31 cellular contexts compared by ENCODE assay signal in the genomic region with DNA sequence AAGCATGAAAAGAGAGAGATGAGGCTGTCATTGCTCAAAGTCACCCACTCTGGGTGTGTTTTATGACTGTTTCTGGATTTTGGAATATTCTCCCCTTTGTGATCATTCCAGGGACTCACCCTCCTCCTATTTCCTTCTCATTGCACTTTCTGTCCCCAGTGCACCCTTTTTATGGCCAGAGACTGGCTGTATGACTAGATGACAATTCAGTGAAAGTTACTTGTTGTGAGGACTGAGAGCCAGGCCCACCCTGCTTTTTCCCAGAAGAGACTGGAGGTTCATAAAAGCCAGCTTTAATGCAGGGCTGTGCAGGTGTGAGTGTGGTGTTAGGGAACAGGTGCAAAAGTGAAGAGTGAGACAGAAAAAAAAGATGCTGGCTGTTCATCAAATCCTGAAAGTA. TPM values are rescaled to one million over a fixed set of nuclear protein-coding genes. Genes with fewer than 3 reads are reported as not detected.
DNase-seq lines count a peak whose midpoint lies in the region; ATAC-seq, FAIRE-seq and TF ChIP-seq lines count a peak whose summit lies in the region.
"Had no signal": no experiment of that assay in that cellular context is flagged by ENCODE, and none has a peak within 500 bp of the region (broad histone marks: within the 10 kb centered on the region; RNA-seq: fewer than 3 reads in every experiment).

No MANE protein-coding gene starts in this region.

- H3K4me1 ChIP-seq in colonic mucosa (no peaks in the 10 kb centered on the region), mucosa of rectum (ENCODE audit: control insufficient read depth in 2 of 2, insufficient read depth in 2 of 2, low read length in 2 of 2) (peaks cover 13 to 30% of the 10 kb centered on the region in 2 donors), small intestine (ENCODE audit: control insufficient read depth in 2 of 2, insufficient read depth in 1 of 2, low read depth in 1 of 2, low read length in 1 of 2) (no peaks in the 10 kb centered on the region)
- H3K4me1 ChIP-seq: BE2C had no signal

- no peak overlapping the region for H3K4me3 ChIP-seq in colonic mucosa
- no peak overlapping the region for H3K4me3 ChIP-seq in mucosa of rectum (ENCODE audit: low read length in 2 of 2)
- no peak overlapping the region for H3K4me3 ChIP-seq in small intestine (ENCODE audit: low read depth in 1 of 2, low read length in 2 of 2)
- H3K4me3 ChIP-seq: BLaER1, GM12878 had no signal

- FAIRE-seq in small intestine (lab: Jason Lieb, UNC) = no peak
- FAIRE-seq: A204.1, GM12878, GM12892, GM18507 had no signal

- H3K9ac ChIP-seq in colonic mucosa (ENCODE audit: low read depth in 2 of 2, low read length in 2 of 2) (peak overlapping the region in 1 of 2 donors; percentile 48), mucosa of rectum (ENCODE audit: low read depth in 1 of 2, low read length in 2 of 2) (peak overlapping the region in 1 of 2 donors; percentile 47)
- H3K9ac ChIP-seq: BLaER1 had no signal

- no peaks in the 10 kb centered on the region for H3K36me3 ChIP-seq in colonic mucosa
- H3K36me3 ChIP-seq in mucosa of rectum (ENCODE audit: control insufficient read depth in 2 of 2, insufficient read depth in 2 of 2, low read length in 2 of 2) = no peaks in the 10 kb centered on the region
- no peaks in the 10 kb centered on the region for H3K36me3 ChIP-seq in small intestine (ENCODE audit: control insufficient read depth in 2 of 2, insufficient read depth in 2 of 2, low read length in 2 of 2)
- H3K36me3 ChIP-seq: BE2C, BLaER1 had no signal

- no peaks in the 10 kb centered on the region for H3K27me3 ChIP-seq in colonic mucosa
- peaks cover 3 to 9% of the 10 kb centered on the region in 2 donors for H3K27me3 ChIP-seq in mucosa of rectum (ENCODE audit: control insufficient read depth in 2 of 2, insufficient read depth in 2 of 2, low read length in 2 of 2)
- peaks cover 0 to 2% of the 10 kb centered on the region in 2 donors for H3K27me3 ChIP-seq in small intestine (ENCODE audit: control insufficient read depth in 2 of 2, insufficient read depth in 2 of 2, low read length in 2 of 2)
- H3K27me3 ChIP-seq: BLaER1 had no signal

- intact Hi-C loops in colonic mucosa (cut with DNase I) = no loop called here
- intact Hi-C loops in left colon (cut with DNase I, micrococcal nuclease) = no loop called here

- ATAC-seq in left colon (peak; percentile 64), GM18520 (IDR thresholded peaks at IDR 0.05; ENCODE audit: unreplicated experiment) (no peak), GM19023 (IDR thresholded peaks at IDR 0.05; ENCODE audit: unreplicated experiment) (no peak)
- ATAC-seq: GM12878 had no signal

- H3K9me3 ChIP-seq in colonic mucosa (no peaks in the 10 kb centered on the region), mucosa of rectum (ENCODE audit: control insufficient read depth in 2 of 2, low read length in 2 of 2) (peaks cover 5 to 8% of the 10 kb centered on the region in 2 donors), small intestine (ENCODE audit: control insufficient read depth, low read depth) (no peaks in the 10 kb centered on the region)
- H3K9me3 ChIP-seq: BE2C had no signal

- no peak for TF ChIP-seq CTCF in colonic mucosa (IDR thresholded peaks at IDR 0.05)

- DNase-seq in colonic mucosa (no peak), left colon (peak in 1 of 2 donors; percentile 67), small intestine (no peak)
- DNase-seq: 8988T; ACHN; BE2C; C1 segment of cervical spinal cord; CD4-positive, alpha-beta memory T cell; CD4-positive, CD25-positive, alpha-beta regulatory T cell; CD8-positive, alpha-beta memory T cell; COR-L47; DMS 273 treated with DMSO at 0.1 percent for 48 hours; DMS153; DMS53; DMS79; DND-41; EL; GDM1 had no signal

- H3K27ac ChIP-seq in colonic mucosa (peak overlapping the region; percentile 66), mucosa of rectum (ENCODE audit: low read depth in 2 of 2, low read length in 2 of 2) (peak overlapping the region; percentile 77 to 89), small intestine (ENCODE audit: low read depth in 1 of 2, low read length in 1 of 2) (no peak overlapping the region)
- H3K27ac ChIP-seq: BLaER1 had no signal

RNA-seq across cellular contexts. Expression of gene CEACAM7, which starts 17.3 kb away (rescaled TPM):
- total RNA-seq in colonic mucosa (100 to 1,000 TPM; 329 to 919 TPM), left colon (1,000 to 10,000 TPM; 2,049 to 2,156 TPM)
- under 1 TPM in 1 of 3 donors, not detected in 2; 0.33 TPM for polyA plus RNA-seq in small intestine
- total RNA-seq: CD4-positive, alpha-beta memory T cell; CD4-positive, CD25-positive, alpha-beta regulatory T cell; CD8-positive, alpha-beta memory T cell; Daoy; G401; GM12878 had no signal
- polyA plus RNA-seq: AG04450; CD14-positive monocyte; CD4-positive, alpha-beta memory T cell; CD4-positive, CD25-positive, alpha-beta regulatory T cell; CD8-positive, alpha-beta memory T cell; GM12878 had no signal

RNA-seq across cellular contexts. Expression of gene CEACAM5, which starts 37.7 kb away (rescaled TPM):
- total RNA-seq in colonic mucosa (1,000 to 10,000 TPM; 2,196 to 2,217 TPM), left colon (1,000 to 10,000 TPM; 4,350 to 5,481 TPM)
- polyA plus RNA-seq in small intestine = 10 to 100 TPM in 1 of 3 donors, 1 to 10 TPM in 2; 2.7 to 32.4 (median 3.1) TPM
- total RNA-seq: CD4-positive, alpha-beta memory T cell; CD4-positive, CD25-positive, alpha-beta regulatory T cell; CD8-positive, alpha-beta memory T cell; Daoy; G401 had no signal
- polyA plus RNA-seq: AG04450; CD14-positive monocyte; CD4-positive, alpha-beta memory T cell; CD4-positive, CD25-positive, alpha-beta regulatory T cell; CD8-positive, alpha-beta memory T cell; GM12878 had no signal

RNA-seq across cellular contexts. Expression of gene CEACAM4, which starts 43.9 kb away (rescaled TPM):
- not detected for total RNA-seq in colonic mucosa
- total RNA-seq in left colon = under 1 TPM; 0.22 to 0.24 TPM
- polyA plus RNA-seq in small intestine = under 1 TPM in 1 of 3 donors, not detected in 2; 0.39 TPM
- total RNA-seq: A673; CD8-positive, alpha-beta memory T cell; Daoy; G401; GM12878 had no signal
- polyA plus RNA-seq: AG04450; CD4-positive, alpha-beta memory T cell; CD8-positive, alpha-beta memory T cell; GM12878 had no signal

Comparison
In these comparisons a context has a peak if more than half of its experiments do, and no peak if none do; other contexts are left out.
1. H3K27ac ChIP-seq: peak in colonic mucosa (single experiment) and mucosa of rectum (2 of 2); none in small intestine (0 of 2).